Comparison of ENCODE assay signal across 8 cellular contexts in genomic region chr7:66844552-66845381, GRCh38.
DNase-seq lines count a peak whose midpoint lies in the region; ATAC-seq and TF ChIP-seq lines count a peak whose summit lies in the region.

No MANE protein-coding gene starts in this region.

- intact Hi-C loops in PC-9 (cut with micrococcal nuclease; ENCODE audit: unreplicated experiment), result loop anchor here (5.0 kb wide), 1 partner anchor 153 kb away; the partner anchor contains the start of genes SBDS and TYW1
- intact Hi-C loops in esophagus muscularis mucosa (cut with DNase I), result loop anchor here (10.0 kb wide), 4 partner anchors 80 to 190 kb away; partner anchors contain the start of genes RABGEF1 and TMEM248

- peak; percentile 91 for ATAC-seq in GM21619 (IDR thresholded peaks at IDR 0.05; ENCODE audit: unreplicated experiment)

- no peaks in the 10 kb centered on the region for H3K27me3 ChIP-seq in PC-9 (ENCODE audit: insufficient read depth, low read depth)
- no peaks in the 10 kb centered on the region for H3K27me3 ChIP-seq in esophagus muscularis mucosa

- peaks cover 15% of the 10 kb centered on the region for H3K4me1 ChIP-seq in PC-9 (replicated peaks; ENCODE audit: insufficient read depth)
- peaks cover 12 to 23% (median 18%) of the 10 kb centered on the region in 4 donors for H3K4me1 ChIP-seq in esophagus muscularis mucosa

- peak; percentile 3 for TF ChIP-seq EP300 in esophagus muscularis mucosa (IDR thresholded peaks at IDR 0.05)

- H3K4me3 ChIP-seq in Jurkat, Clone E6-1 (ENCODE audit: low read length), result peak overlapping the region; percentile 90
- H3K4me3 ChIP-seq in PC-9, result peak overlapping the region; percentile 84
- peak overlapping the region; percentile 64 to 77 (median 68) for H3K4me3 ChIP-seq in esophagus muscularis mucosa

- peaks cover 12% of the 10 kb centered on the region for H3K79me2 ChIP-seq in PC-9 (ENCODE audit: low read depth)

- H3K9me3 ChIP-seq in PC-9 (ENCODE audit: insufficient read depth, low read depth), result no peaks in the 10 kb centered on the region
- H3K9me3 ChIP-seq in esophagus muscularis mucosa, result no peaks in the 10 kb centered on the region

- no peaks in the 10 kb centered on the region for H3K9me2 ChIP-seq in PC-9 (ENCODE audit: insufficient read depth)

- no TSS peak for BruUV-seq in PC-9 (replicated peaks; lab: Mats Ljungman, UMichigan)

- no peaks in the 10 kb centered on the region for H4K20me1 ChIP-seq in PC-9 (ENCODE audit: insufficient read depth)

- H2AFZ ChIP-seq in PC-9, result peak overlapping the region; percentile 96

- DNase-seq in DMS53 treated with DMSO at 0.1 percent for 48 hours (lab: John Stamatoyannopoulos, UW; ENCODE audit: unreplicated experiment), result peak; percentile 98
- peak; percentile 95 for DNase-seq in Jurkat, Clone E6-1 (ENCODE audit: low read depth, low spot score)
- peak; percentile 92 to 99 for DNase-seq in PC-9
- peak; percentile 100 for DNase-seq in activated T-cell treated with anti-CD3 and anti-CD28 coated beads, Interleukin-2, amount 50 U/mL, for 48 hours
- DNase-seq in esophagus muscularis mucosa (ENCODE audit: extremely low spot score), result peak; percentile 99
- peak; percentile 99 for DNase-seq in myocyte (ENCODE audit: low read depth)
- DNase-seq in stimulated activated CD8-positive, alpha-beta memory T cell treated with anti-CD3 and anti-CD28 coated beads, Interleukin-7, amount 100 ng/mL, for 48 hours (ENCODE audit: extremely low read depth in 1 of 2, low read depth in 1 of 2), result peak; percentile 96 to 99

- H3F3A ChIP-seq in PC-9 (ENCODE audit: insufficient read depth, low read depth), result peaks cover 5% of the 10 kb centered on the region; the same call in 1 of the 2 replicates

- TF ChIP-seq POLR2A in esophagus muscularis mucosa (IDR thresholded peaks at IDR 0.05; ENCODE audit: low read depth), result peak; percentile 71

- peak; percentile 15; the same call in 1 of the 2 replicates for TF ChIP-seq CTCF in PC-9 (conservative IDR thresholded peaks at IDR 0.05)
- peak in 1 of 3 experiments; percentile 41 for TF ChIP-seq CTCF in esophagus muscularis mucosa (IDR thresholded peaks at IDR 0.05)

- no peaks in the 10 kb centered on the region for H3K36me3 ChIP-seq in PC-9 (ENCODE audit: low read depth)
- no peaks in the 10 kb centered on the region for H3K36me3 ChIP-seq in esophagus muscularis mucosa

- H3K4me2 ChIP-seq in PC-9, result peak overlapping the region; percentile 92

- H3K27ac ChIP-seq in PC-9, result peak overlapping the region; percentile 79
- H3K27ac ChIP-seq in esophagus muscularis mucosa (replicated peaks in 1 of 4), result peak overlapping the region; percentile 85 to 91 (median 90)

- POLR2A ChIA-PET in PC-9 (lab: Charles Lee; ENCODE audit: unreplicated experiment), result interaction anchor here (0.5 to 1.0 kb wide), 8 partner anchors 70 to 988 kb away, joined by 3 to 27 read pairs (median 6); partner anchors contain the start of gene TYW1

- CTCF ChIA-PET in PC-9 (lab: Charles Lee), result interaction anchor here (0.6 kb wide), 1 partner anchor 319 kb away, joined by 7 read pairs; no protein-coding TSS in a partner anchor

- WGBS in esophagus muscularis mucosa, result 3% methylated on average over 6 of the region's 61 CpGs

Comparison
In these comparisons a context has a peak if more than half of its experiments do, and no peak if none do; other contexts are left out.
1. Peak in every context shown above with its lines: DNase-seq, ATAC-seq, H3K4me3 ChIP-seq and H3K27ac ChIP-seq.